Comparison of ENCODE assay signal across 2 cellular contexts in genomic region chr7:157679607-157680006, GRCh38.
TF ChIP-seq lines count a peak whose summit lies in the region.

No MANE protein-coding gene starts in this region.

TF ChIP-seq in SK-N-SH, 30 proteins besides CTCF, POLR2A, EP300 and RAD21 (continued from another document):
- no peak for TF ChIP-seq USF2 (IDR thresholded peaks at IDR 0.05; ENCODE audit: borderline replicate concordance, low read depth, low read length)
- no peak for TF ChIP-seq NRF1 (IDR thresholded peaks at IDR 0.05; ENCODE audit: low read depth, low read length)

TF ChIP-seq in SK-N-SH treated with all-trans-retinoic acid at 6 μM for 48 hours, 23 proteins besides CTCF, POLR2A, EP300 and RAD21 (continued from another document):
- TF ChIP-seq CSRNP3 (CRISPR knock-in tag; IDR thresholded peaks at IDR 0.05) (no peak), ZFP3 (CRISPR knock-in tag; IDR thresholded peaks at IDR 0.05) (no peak), ARNTL (CRISPR knock-in tag; IDR thresholded peaks at IDR 0.05; ENCODE audit: borderline replicate concordance, low read depth) (no peak), CSDC2 (CRISPR knock-in tag; IDR thresholded peaks at IDR 0.05) (no peak), ZC3H10 (CRISPR knock-in tag; IDR thresholded peaks at IDR 0.05) (no peak), OSR1 (CRISPR knock-in tag; IDR thresholded peaks at IDR 0.05) (no peak), ZFP30 (CRISPR knock-in tag; IDR thresholded peaks at IDR 0.05) (no peak), ZNF565 (CRISPR knock-in tag; conservative IDR thresholded peaks at IDR 0.05; ENCODE audit: low read depth) (no peak), TSHZ2 (CRISPR knock-in tag; IDR thresholded peaks at IDR 0.05) (no peak), ESRRG (CRISPR knock-in tag; IDR thresholded peaks at IDR 0.05) (no peak), BACH2 (CRISPR knock-in tag; IDR thresholded peaks at IDR 0.05; ENCODE audit: borderline replicate concordance) (no peak), ZNF8 (CRISPR knock-in tag; IDR thresholded peaks at IDR 0.05) (no peak), GLIS3 (CRISPR knock-in tag; IDR thresholded peaks at IDR 0.05) (no peak), TCF4 (CRISPR knock-in tag; IDR thresholded peaks at IDR 0.05; ENCODE audit: borderline replicate concordance) (no peak), CREB5 (CRISPR knock-in tag; IDR thresholded peaks at IDR 0.05; ENCODE audit: low read depth) (no peak), POU6F1 (CRISPR knock-in tag; IDR thresholded peaks at IDR 0.05; ENCODE audit: borderline replicate concordance, low read depth) (no peak), PPARA (CRISPR knock-in tag; IDR thresholded peaks at IDR 0.05; ENCODE audit: borderline replicate concordance) (no peak), ZNF70 (CRISPR knock-in tag; IDR thresholded peaks at IDR 0.05) (no peak)
